ENCODE assay signal across 23 cellular contexts in genomic region chr19:43806848-43807247, GRCh38. TPM values are rescaled to one million over a fixed set of nuclear protein-coding genes. Genes with fewer than 3 reads are reported as not detected.
DNase-seq lines count a peak whose midpoint lies in the region; ATAC-seq and TF ChIP-seq lines count a peak whose summit lies in the region.
"Had no signal": no experiment of that assay in that cellular context is flagged by ENCODE, and none has a peak within 500 bp of the region (broad histone marks: within the 10 kb centered on the region; RNA-seq: fewer than 3 reads in every experiment).

No MANE protein-coding gene starts in this region.

- CTCF ChIA-PET in mammary epithelial cell (lab: Charles Lee; ENCODE audit: low non-redundant PET): no interaction called here

- H3K4me3 ChIP-seq in mammary epithelial cell (replicated peaks in 1 of 3; ENCODE audit: insufficient read depth in 1 of 3, low read depth in 2 of 3, low read length in 3 of 3): no peak overlapping the region
- H3K4me3 ChIP-seq in breast epithelium: no peak overlapping the region
- H3K4me3 ChIP-seq: GM12878, GM23248, SJSA1 had no signal

- DNase-seq in mammary epithelial cell (peak; percentile 87), breast epithelium (ENCODE audit: low spot score in 2 of 2) (no peak), SK-MEL-5 (ENCODE audit: low read depth, low spot score) (peak; percentile 98), foreskin melanocyte (peak; percentile 89), natural killer cell (no peak), left lobe of liver (ENCODE audit: low spot score) (no peak)
- DNase-seq: 8988T, DMS153, GM23248, H7, KG1, MM.1S, NCI-H1417, NCI-H187, NCI-H2081 treated with DMSO at 0.1 percent for 48 hours, NCI-H2171, NCI-H226, NCI-H510A treated with DMSO at 0.1 percent for 48 hours, NCI-H774, Right ventricle myocardium superior had no signal

- H4K20me1 ChIP-seq in mammary epithelial cell (ENCODE audit: insufficient read depth, low read length): no peaks in the 10 kb centered on the region

- H3K9me3 ChIP-seq in mammary epithelial cell (replicated peaks; ENCODE audit: insufficient read depth, low read length) (no peaks in the 10 kb centered on the region), breast epithelium (no peaks in the 10 kb centered on the region)
- H3K9me3 ChIP-seq: SJSA1 had no signal

- H3K4me2 ChIP-seq in mammary epithelial cell (ENCODE audit: insufficient read depth, low read depth, low read length): no peak overlapping the region

- dilution Hi-C loops in mammary epithelial cell (cut with HindIII; ENCODE audit: low sequenced_read_pairs): no loop called here

- intact Hi-C loops in mammary epithelial cell (cut with micrococcal nuclease): loop anchor here (5.0 kb wide), 2 partner anchors 210 to 250 kb away; partner anchors contain the start of genes IRGQ and ZNF576
- intact Hi-C loops in breast epithelium (cut with DNase I; ENCODE audit: low total_unique reads): no loop called here
- intact Hi-C loops in natural killer cell (cut with micrococcal nuclease): no loop called here

- H3K9me3 Mint-ChIP-seq in natural killer cell: no peaks in the 10 kb centered on the region

- no peak overlapping the region for H3K27ac Mint-ChIP-seq in natural killer cell

- no peaks in the 10 kb centered on the region for H3K79me2 ChIP-seq in mammary epithelial cell (ENCODE audit: insufficient read depth, low read length)

- H3K4me1 Mint-ChIP-seq in natural killer cell: no peaks in the 10 kb centered on the region

- no peak for ATAC-seq in HG02642 (IDR thresholded peaks at IDR 0.05; ENCODE audit: poor library complexity, unreplicated experiment)
- no peak for ATAC-seq in natural killer cell
- ATAC-seq in left lobe of liver: no peak
- ATAC-seq: GM12878 had no signal

- H3K36me3 Mint-ChIP-seq in natural killer cell: no peaks in the 10 kb centered on the region

- no TSS peak for BruUV-seq in mammary epithelial cell (replicated peaks; lab: Mats Ljungman, UMichigan)

- H2AFZ ChIP-seq in mammary epithelial cell (ENCODE audit: low read depth, low read length): no peak overlapping the region
- H2AFZ ChIP-seq: GM23248 had no signal

- in situ Hi-C loops in mammary epithelial cell (cut with MboI; ENCODE audit: low sequenced_read_pairs in 2 of 2): no loop called here
- in situ Hi-C loops in SK-MEL-5 (cut with HindIII; ENCODE audit: low pct_unique_long_range_greater_than_20kb, low sequenced_read_pairs): no loop called here

- H3K27ac ChIP-seq in mammary epithelial cell (ENCODE audit: insufficient read depth, low read depth, low read length) (peak overlapping the region; percentile 40), breast epithelium (no peak overlapping the region)
- H3K27ac ChIP-seq: GM23248, SJSA1 had no signal

- H3K9ac ChIP-seq in mammary epithelial cell (ENCODE audit: insufficient read depth, low read length): no peak overlapping the region
- H3K9ac ChIP-seq: GM23248 had no signal

- H3K27me3 ChIP-seq in mammary epithelial cell (ENCODE audit: insufficient read depth, low read length) (no peaks in the 10 kb centered on the region), breast epithelium (no peaks in the 10 kb centered on the region)

- no peak for TF ChIP-seq POLR2A in breast epithelium (IDR thresholded peaks at IDR 0.05)

- whole genome bisulfite sequencing in mammary epithelial cell (ENCODE audit: low coverage, missing lambda C conversion rate): 6% methylated on average over 5 of the region's 5 CpGs

- H3K4me1 ChIP-seq in mammary epithelial cell (ENCODE audit: insufficient read depth, low read length) (peaks cover 19% of the 10 kb centered on the region), breast epithelium (no peaks in the 10 kb centered on the region)
- H3K4me1 ChIP-seq: SJSA1 had no signal

- no peak overlapping the region for H3K4me3 Mint-ChIP-seq in natural killer cell

- peaks cover 11 to 16% of the 10 kb centered on the region in 2 donors for H3K27me3 Mint-ChIP-seq in natural killer cell (ENCODE audit: low read depth in 2 of 2)

- H3K36me3 ChIP-seq in mammary epithelial cell (ENCODE audit: insufficient read depth, low read length) (no peaks in the 10 kb centered on the region), breast epithelium (no peaks in the 10 kb centered on the region)
- H3K36me3 ChIP-seq: SJSA1 had no signal

- TF ChIP-seq CTCF in mammary epithelial cell (conservative IDR thresholded peaks at IDR 0.05 in 1 of 2, IDR thresholded peaks at IDR 0.05 in 1 of 2; ENCODE audit: extremely low read depth in 1 of 2, insufficient read depth in 1 of 2, low read depth in 1 of 2, low read length in 2 of 2) (no peak), breast epithelium (IDR thresholded peaks at IDR 0.05) (no peak), natural killer cell (IDR thresholded peaks at IDR 0.05) (no peak)

RNA-seq across cellular contexts. Expression of gene LYPD5, which starts 4.6 kb away (rescaled TPM):
- total RNA-seq in mammary epithelial cell: 1 to 10 TPM; 2.2 to 6.1 TPM
- 13.0 TPM for polyA plus RNA-seq in mammary epithelial cell
- 20.4 TPM for polyA minus RNA-seq in mammary epithelial cell
- 1 to 10 TPM in 2 of 3 donors, under 1 TPM in 1; 0.48 to 7.2 (median 6.2) TPM for total RNA-seq in breast epithelium
- not detected in 2 replicates for total RNA-seq in SK-MEL-5 (2014; rRNA removed; shearing (Covaris generic))
- polyA plus RNA-seq in SK-MEL-5 (2015; cell fraction: cytosol; rRNA removed): 0.06 TPM in 1 of 2 replicates, not detected in the other
- not detected in 2 replicates for polyA plus RNA-seq in SK-MEL-5 (2015; cell fraction: nucleus; rRNA removed)
- total RNA-seq in natural killer cell: not detected
- not detected for total RNA-seq in left lobe of liver

RNA-seq across cellular contexts. Expression of gene ZNF283, which starts 20.3 kb away (rescaled TPM):
- 10 to 100 TPM; 10.8 to 13.2 TPM for total RNA-seq in mammary epithelial cell
- polyA plus RNA-seq in mammary epithelial cell: 2.0 TPM
- 0.98 TPM for polyA minus RNA-seq in mammary epithelial cell
- 10 to 100 TPM in 2 of 3 donors, 1 to 10 TPM in 1; 6.9 to 19.6 (median 13.8) TPM for total RNA-seq in breast epithelium
- 8.7 and 11.9 TPM in 2 replicates for total RNA-seq in SK-MEL-5 (2014; rRNA removed; shearing (Covaris generic))
- 3.4 and 5.2 TPM in 2 replicates for polyA plus RNA-seq in SK-MEL-5 (2015; cell fraction: cytosol; rRNA removed)
- polyA plus RNA-seq in SK-MEL-5 (2015; cell fraction: nucleus; rRNA removed): 23.4 and 23.7 TPM in 2 replicates
- 1 to 10 TPM; 4.1 to 8.0 (median 7.1) TPM for total RNA-seq in natural killer cell
- 2.6 TPM for total RNA-seq in left lobe of liver

RNA-seq across cellular contexts. Expression of gene KCNN4, which starts 26.1 kb away (rescaled TPM):
- 100 to 1,000 TPM; 104 to 111 TPM for total RNA-seq in mammary epithelial cell
- polyA plus RNA-seq in mammary epithelial cell: 163 TPM
- polyA minus RNA-seq in mammary epithelial cell: 112 TPM
- 10 to 100 TPM in 2 of 3 donors, 1 to 10 TPM in 1; 1.9 to 61.9 (median 28.2) TPM for total RNA-seq in breast epithelium
- total RNA-seq in SK-MEL-5 (2014; rRNA removed; shearing (Covaris generic)): 1.4 and 1.7 TPM in 2 replicates
- polyA plus RNA-seq in SK-MEL-5 (2015; cell fraction: cytosol; rRNA removed): 2.6 and 4.6 TPM in 2 replicates
- polyA plus RNA-seq in SK-MEL-5 (2015; cell fraction: nucleus; rRNA removed): 10.9 and 12.9 TPM in 2 replicates
- 1 to 10 TPM in 2 of 3 donors, under 1 TPM in 1; 0.72 to 7.1 (median 1.4) TPM for total RNA-seq in natural killer cell
- 0.43 TPM for total RNA-seq in left lobe of liver

RNA-seq across cellular contexts. Expression of gene SMG9, which starts 52.1 kb away (rescaled TPM):
- total RNA-seq in mammary epithelial cell: 10 to 100 TPM in 1 of 2 donors, 1 to 10 TPM in 1; 7.5 to 62.7 TPM
- 19.3 TPM for polyA plus RNA-seq in mammary epithelial cell
- polyA minus RNA-seq in mammary epithelial cell: 46.8 TPM
- total RNA-seq in breast epithelium: 10 to 100 TPM; 10.6 to 29.9 (median 20.6) TPM
- 16.3 and 21.1 TPM in 2 replicates for total RNA-seq in SK-MEL-5 (2014; rRNA removed; shearing (Covaris generic))
- 28.4 and 33.9 TPM in 2 replicates for polyA plus RNA-seq in SK-MEL-5 (2015; cell fraction: cytosol; rRNA removed)
- 59.2 and 92.8 TPM in 2 replicates for polyA plus RNA-seq in SK-MEL-5 (2015; cell fraction: nucleus; rRNA removed)
- 10 to 100 TPM; 23.3 to 37.4 (median 28.3) TPM for total RNA-seq in natural killer cell
- 13.2 TPM for total RNA-seq in left lobe of liver

Comparison
In these comparisons a context has a peak if more than half of its experiments do, and no peak if none do; other contexts are left out.
1. DNase-seq: peak in mammary epithelial cell (single experiment), SK-MEL-5 (single experiment) and foreskin melanocyte (single experiment); none in breast epithelium (0 of 2), natural killer cell (single experiment) and left lobe of liver (single experiment).